Comparison of ENCODE assay signal across 1 cellular context in genomic region chr5:93250431-93250830, GRCh38.
TF ChIP-seq lines count a peak whose summit lies in the region.

No MANE protein-coding gene starts in this region.

TF ChIP-seq in IMR-90, 13 proteins besides CTCF, POLR2A, EP300 and RAD21:
- TF ChIP-seq USF2 (IDR thresholded peaks at IDR 0.05; ENCODE audit: low read depth, low read length) (no peak), BHLHE40 (IDR thresholded peaks at IDR 0.05; ENCODE audit: low read depth, low read length) (no peak), MAFK (IDR thresholded peaks at IDR 0.05; ENCODE audit: low read depth, low read length) (no peak), MAZ (IDR thresholded peaks at IDR 0.05; ENCODE audit: borderline replicate concordance, low read depth, low read length) (no peak), CHD1 (IDR thresholded peaks at IDR 0.05; ENCODE audit: low read depth, low read length) (no peak), RCOR1 (IDR thresholded peaks at IDR 0.05; ENCODE audit: insufficient replicate concordance, low read length) (no peak), ELK1 (IDR thresholded peaks at IDR 0.05; ENCODE audit: borderline replicate concordance, low read depth, low read length) (no peak), RFX5 (IDR thresholded peaks at IDR 0.05; ENCODE audit: low read depth, low read length) (no peak)
